In the genomic region with DNA sequence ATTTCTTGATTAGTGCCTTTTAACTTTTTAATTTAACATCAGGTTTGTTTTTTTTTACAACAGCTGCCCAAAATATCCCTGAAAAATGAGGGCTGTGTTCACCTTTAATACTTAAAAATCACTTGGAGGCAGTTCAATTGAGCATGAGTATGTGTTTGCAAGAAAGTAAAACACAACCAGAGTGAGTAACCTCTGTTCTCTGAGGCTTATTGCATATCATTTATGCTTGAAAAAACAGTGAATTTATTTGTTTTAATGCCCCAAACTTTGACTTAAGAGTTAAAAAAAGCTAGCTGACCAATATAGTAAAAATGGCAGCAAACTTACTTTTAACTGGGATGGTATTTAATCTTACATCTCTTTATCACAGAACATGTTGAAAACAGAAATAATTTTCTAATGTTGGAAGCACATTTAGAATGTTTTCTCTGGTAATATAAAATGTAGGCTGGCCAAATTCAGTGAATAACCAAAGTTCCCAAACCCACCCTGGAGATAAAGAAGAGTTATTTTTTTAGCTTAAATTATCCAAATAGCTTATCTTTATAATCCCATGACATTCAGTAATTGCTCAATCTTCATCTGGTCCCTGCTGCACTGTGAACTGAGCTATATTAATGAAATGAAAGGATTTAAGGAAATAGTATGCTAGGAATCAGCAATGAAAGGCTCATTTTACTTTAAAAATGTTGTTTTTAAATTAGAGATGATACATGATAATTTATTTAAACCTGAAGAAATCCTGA, we compare ENCODE assay signal across 1 cellular context.
A peak's percentile ranks its signal among the peaks of the same experiment; 100 is the strongest.
TF ChIP-seq lines count a peak whose summit lies in the region.

No MANE protein-coding gene starts in this region.

TF ChIP-seq in IMR-90, 13 proteins besides CTCF, POLR2A, EP300 and RAD21:
- TF ChIP-seq CEBPB (IDR thresholded peaks at IDR 0.05; ENCODE audit: low read depth, low read length) (peak; percentile 45; the same call in 1 of the 2 replicates), MXI1 (IDR thresholded peaks at IDR 0.05; ENCODE audit: borderline replicate concordance, low read depth, low read length) (no peak)
